Comparison of ENCODE assay signal across 1 cellular context in genomic region chr17:47243737-47244598, GRCh38.
TF ChIP-seq lines count a peak whose summit lies in the region.

No MANE protein-coding gene starts in this region.

TF ChIP-seq in IMR-90, 13 proteins besides CTCF, POLR2A, EP300 and RAD21:
- TF ChIP-seq ELK1 (IDR thresholded peaks at IDR 0.05; ENCODE audit: borderline replicate concordance, low read depth, low read length): no peak
- no peak for TF ChIP-seq MXI1 (IDR thresholded peaks at IDR 0.05; ENCODE audit: borderline replicate concordance, low read depth, low read length)
- TF ChIP-seq SMC3 (IDR thresholded peaks at IDR 0.05; ENCODE audit: low read depth, low read length): no peak
- no peak for TF ChIP-seq FOS (IDR thresholded peaks at IDR 0.05; ENCODE audit: low read depth, low read length)
- no peak for TF ChIP-seq CEBPB (IDR thresholded peaks at IDR 0.05; ENCODE audit: low read depth, low read length)
- TF ChIP-seq RCOR1 (IDR thresholded peaks at IDR 0.05; ENCODE audit: insufficient replicate concordance, low read length): no peak
